ENCODE assay signal across 8 cellular contexts in genomic region chr3:154122096-154122911, GRCh38.
DNase-seq lines count a peak whose midpoint lies in the region; ATAC-seq lines count a peak whose summit lies in the region.

No MANE protein-coding gene starts in this region.

- peaks cover 67% of the 10 kb centered on the region for H3K27me3 Mint-ChIP-seq in activated naive CD8-positive, alpha-beta T cell treated with anti-CD3 and anti-CD28 coated beads, Interleukin-2, amount 50 U/mL, for 24 hours

- H3K9ac ChIP-seq in iPS-18a (ENCODE audit: low read length): peak overlapping the region; percentile 65

- ATAC-seq in HG03135 (IDR thresholded peaks at IDR 0.05; ENCODE audit: unreplicated experiment): peak; percentile 24
- ATAC-seq in activated naive CD8-positive, alpha-beta T cell treated with anti-CD3 and anti-CD28 coated beads, Interleukin-2, amount 50 U/mL, for 24 hours: no peak

- no peaks in the 10 kb centered on the region for H3K36me3 Mint-ChIP-seq in activated naive CD8-positive, alpha-beta T cell treated with anti-CD3 and anti-CD28 coated beads, Interleukin-2, amount 50 U/mL, for 24 hours (ENCODE audit: low read depth)

- DNase-seq in ELR (ENCODE audit: low read depth) (peak; percentile 13), cerebellar nuclear complex (lab: John Stamatoyannopoulos, UW) (no peak), HUDEP-2 (lab: John Stamatoyannopoulos, UW; ENCODE audit: unreplicated experiment in 76 of 76) (no peak)
- peak; percentile 3 for DNase-seq in activated naive CD8-positive, alpha-beta T cell treated with anti-CD3 and anti-CD28 coated beads, Interleukin-2, amount 50 U/mL, for 24 hours
- DNase-seq in activated CD4-positive, CD25-positive, alpha-beta regulatory T cell treated with anti-CD3 and anti-CD28 coated beads, Interleukin-2, amount 50 U/mL, for 72 hours: no peak

- no peaks in the 10 kb centered on the region for H3K9me3 Mint-ChIP-seq in activated naive CD8-positive, alpha-beta T cell treated with anti-CD3 and anti-CD28 coated beads, Interleukin-2, amount 50 U/mL, for 24 hours

- no peaks in the 10 kb centered on the region for H3K9me3 ChIP-seq in iPS-18a (ENCODE audit: control insufficient read depth, low read depth, low read length)

- peaks cover 8% of the 10 kb centered on the region for H3K4me1 ChIP-seq in iPS-18a (ENCODE audit: control insufficient read depth, low read depth, low read length)

- peaks cover 36% of the 10 kb centered on the region for H3K27me3 ChIP-seq in iPS-18a (ENCODE audit: control insufficient read depth, insufficient read depth, low read length)

- no peak overlapping the region for H3K27ac Mint-ChIP-seq in activated naive CD8-positive, alpha-beta T cell treated with anti-CD3 and anti-CD28 coated beads, Interleukin-2, amount 50 U/mL, for 24 hours

- H3K4me3 ChIP-seq in iPS-18a (ENCODE audit: low read length) (peak overlapping the region; percentile 95), skin epidermis (peak overlapping the region; percentile 43 to 78 (median 65))

- H3K4me3 Mint-ChIP-seq in activated naive CD8-positive, alpha-beta T cell treated with anti-CD3 and anti-CD28 coated beads, Interleukin-2, amount 50 U/mL, for 24 hours: peak overlapping the region; percentile 76

- no peaks in the 10 kb centered on the region for H3K36me3 ChIP-seq in iPS-18a (ENCODE audit: control insufficient read depth, low read depth, low read length)

- no peak overlapping the region for H3K27ac ChIP-seq in iPS-18a (ENCODE audit: low read length)
- H3K27ac ChIP-seq in skin epidermis: peak overlapping the region in 14 of 21 experiments; percentile 6 to 83 (median 72)

- H3K4me1 Mint-ChIP-seq in activated naive CD8-positive, alpha-beta T cell treated with anti-CD3 and anti-CD28 coated beads, Interleukin-2, amount 50 U/mL, for 24 hours: peaks cover 14% of the 10 kb centered on the region

Comparison
In these comparisons a context has a peak if more than half of its experiments do, and no peak if none do; other contexts are left out.
1. DNase-seq: peak in ELR (single experiment) and activated naive CD8-positive, alpha-beta T cell treated with anti-CD3 and anti-CD28 coated beads, Interleukin-2, amount 50 U/mL, for 24 hours (single experiment); none in cerebellar nuclear complex (0 of 2), activated CD4-positive, CD25-positive, alpha-beta regulatory T cell treated with anti-CD3 and anti-CD28 coated beads, Interleukin-2, amount 50 U/mL, for 72 hours (single experiment) and HUDEP-2 (0 of 76).